Comparison of ENCODE assay signal across 1 cellular context in genomic region chr21:25607151-25607811, GRCh38.
TF ChIP-seq lines count a peak whose summit lies in the region.

MRPL39 (minus strand) TSS chr21:25607481; CDS start chr21:25607475, 6 bp downstream.

TF ChIP-seq in GM12878, 131 proteins besides CTCF, POLR2A, EP300 and RAD21 (continued from another document and continues in another):
- TF ChIP-seq ZBTB40 (IDR thresholded peaks at IDR 0.05; ENCODE audit: borderline replicate concordance) (peak; percentile 95), ZZZ3 (IDR thresholded peaks at IDR 0.05; ENCODE audit: control insufficient read depth, insufficient read length, low read depth) (no peak), SREBF1 (IDR thresholded peaks at IDR 0.05; ENCODE audit: low read length) (no peak; the same call in 1 of the 2 replicates), YBX1 (IDR thresholded peaks at IDR 0.05) (no peak), NR2C2 (IDR thresholded peaks at IDR 0.05; ENCODE audit: borderline replicate concordance, control insufficient read depth, insufficient read length, low read depth) (no peak), BHLHE40 (IDR thresholded peaks at IDR 0.05; ENCODE audit: borderline replicate concordance in 1 of 2, low read depth in 2 of 2, low read length in 1 of 2) (peak; percentile 32 to 62; a peak in 2 of 4 replicates), RELB (IDR thresholded peaks at IDR 0.05; ENCODE audit: low read depth) (peak; percentile 100), PAX8 (IDR thresholded peaks at IDR 0.05) (no peak), ESRRA (IDR thresholded peaks at IDR 0.05; ENCODE audit: low read length) (no peak), RUNX3 (IDR thresholded peaks at IDR 0.05; ENCODE audit: low read length) (peak; percentile 81), ATF3 (IDR thresholded peaks at IDR 0.05; ENCODE audit: borderline replicate concordance, extremely low read depth, low read depth, low read length) (no peak), TCF12 (IDR thresholded peaks at IDR 0.05; ENCODE audit: low read depth, low read length) (peak; percentile 62; the same call in 1 of the 2 replicates), CBFB (IDR thresholded peaks at IDR 0.05; ENCODE audit: low read depth) (peak; percentile 81), NFYA (IDR thresholded peaks at IDR 0.05; ENCODE audit: borderline replicate concordance, low read depth, low read length) (no peak), BRCA1 (IDR thresholded peaks at IDR 0.05; ENCODE audit: low read depth, low read length) (no peak), E2F4 (IDR thresholded peaks at IDR 0.05; ENCODE audit: low read depth, low read length) (no peak), RCOR1 (conservative IDR thresholded peaks at IDR 0.05; ENCODE audit: low read depth, low read length) (peak; percentile 85; the same call in 1 of the 2 replicates), SIN3A (IDR thresholded peaks at IDR 0.05; ENCODE audit: low read depth, low read length) (peak; percentile 88; the same call in 1 of the 2 replicates), CUX1 (IDR thresholded peaks at IDR 0.05; ENCODE audit: insufficient replicate concordance, low read depth, low read length) (no peak), POLR2AphosphoS2 (IDR thresholded peaks at IDR 0.05; ENCODE audit: low read depth, low read length) (peak; percentile 92; the same call in 1 of the 2 replicates), MAX (IDR thresholded peaks at IDR 0.05; ENCODE audit: low read depth, low read length) (peak; percentile 72), PML (IDR thresholded peaks at IDR 0.05; ENCODE audit: low read length) (peak; percentile 76), JUND (IDR thresholded peaks at IDR 0.05; ENCODE audit: low read depth, low read length) (no peak), SMAD5 (IDR thresholded peaks at IDR 0.05; ENCODE audit: low read depth) (peak; percentile 74), STAT3 (IDR thresholded peaks at IDR 0.05; ENCODE audit: low read depth, low read length) (no peak), USF2 (IDR thresholded peaks at IDR 0.05; ENCODE audit: borderline replicate concordance, low read depth, low read length) (no peak), RAD51 (IDR thresholded peaks at IDR 0.05) (no peak), MTA3 (IDR thresholded peaks at IDR 0.05; ENCODE audit: borderline replicate concordance, low read length) (no peak), CREM (IDR thresholded peaks at IDR 0.05; ENCODE audit: low read depth) (peak; percentile 77; the same call in 1 of the 2 replicates), FOXK2 (IDR thresholded peaks at IDR 0.05) (no peak; the same call in 1 of the 2 replicates), RB1 (IDR thresholded peaks at IDR 0.05; ENCODE audit: borderline replicate concordance) (peak; percentile 98), CEBPZ (IDR thresholded peaks at IDR 0.05; ENCODE audit: low read depth, low read length) (0 out of 2 replicates have a peak, but pooled peaks have one; percentile 19), ATF2 (IDR thresholded peaks at IDR 0.05; ENCODE audit: low read length) (no peak), SPI1 (IDR thresholded peaks at IDR 0.05; ENCODE audit: borderline replicate concordance, insufficient read depth, low read depth, low read length) (no peak), NFIC (IDR thresholded peaks at IDR 0.05; ENCODE audit: low read depth, low read length) (no peak), IKZF2 (IDR thresholded peaks at IDR 0.05) (peak; percentile 39 to 46; a peak in 1 of 4 replicates), MEF2B (IDR thresholded peaks at IDR 0.05; ENCODE audit: partially characterized antibody, poor library complexity, severe bottlenecking) (peak; percentile 53), IKZF1 (conservative IDR thresholded peaks at IDR 0.05) (peak; percentile 82), SMAD1 (IDR thresholded peaks at IDR 0.05; ENCODE audit: low read depth, partially characterized antibody) (peak; percentile 23), NR2F1 (conservative IDR thresholded peaks at IDR 0.05) (0 out of 2 replicates have a peak, but pooled peaks have one; percentile 23), SUPT20H (IDR thresholded peaks at IDR 0.05; ENCODE audit: borderline replicate concordance, control insufficient read depth, low read depth, low read length) (no peak), YY1 (IDR thresholded peaks at IDR 0.05; ENCODE audit: low read depth, low read length) (peak; percentile 97), TCF7 (IDR thresholded peaks at IDR 0.05; ENCODE audit: borderline replicate concordance) (0 out of 2 replicates have a peak, but pooled peaks have one; percentile 23), BMI1 (IDR thresholded peaks at IDR 0.05; ENCODE audit: borderline replicate concordance) (no peak), RELA (IDR thresholded peaks at IDR 0.05; ENCODE audit: borderline replicate concordance, partially characterized antibody) (peak; percentile 88), NRF1 (conservative IDR thresholded peaks at IDR 0.05; ENCODE audit: low read depth, low read length) (no peak; the same call in 1 of the 2 replicates), SUZ12 (IDR thresholded peaks at IDR 0.05; ENCODE audit: unreplicated experiment) (no peak)
